11 cellular contexts compared by ENCODE assay signal in genomic region chr5:32505718-32506117, GRCh38.
A peak's percentile ranks its signal among the peaks of the same experiment; 100 is the strongest.
DNase-seq lines count a peak whose midpoint lies in the region; ATAC-seq and TF ChIP-seq lines count a peak whose summit lies in the region.
"Had no signal": no experiment of that assay in that cellular context is flagged by ENCODE, and none has a peak within 500 bp of the region (broad histone marks: within the 10 kb centered on the region; RNA-seq: fewer than 3 reads in every experiment).

No MANE protein-coding gene starts in this region.

- no peak for ATAC-seq in GM18907 (IDR thresholded peaks at IDR 0.05; ENCODE audit: unreplicated experiment)

- H3K4me1 ChIP-seq in esophagus (ENCODE audit: control insufficient read depth in 2 of 2, insufficient read depth in 2 of 2, low read length in 1 of 2) (peaks cover 0 to 7% of the 10 kb centered on the region in 2 donors), neural progenitor cell (peaks cover 41% of the 10 kb centered on the region)

- peaks cover 28% of the 10 kb centered on the region for H3K9me3 Mint-ChIP-seq in neural progenitor cell

- CTCF ChIA-PET in BJ (lab: Yijun Ruan, JAX) = interaction anchor here (1.0 to 3.1 kb wide), 4 partner anchors 9 to 84 kb away, joined by 3 to 33 read pairs (median 13); no protein-coding TSS in a partner anchor

- no peaks in the 10 kb centered on the region for H3K27me3 ChIP-seq in BJ (ENCODE audit: control insufficient read depth, insufficient read depth, low read length)
- H3K27me3 ChIP-seq in esophagus (ENCODE audit: control insufficient read depth in 1 of 2, insufficient read depth in 2 of 2, low read length in 2 of 2) = no peaks in the 10 kb centered on the region
- peaks cover 11% of the 10 kb centered on the region for H3K27me3 ChIP-seq in neural progenitor cell

- POLR2A ChIA-PET in BJ (lab: Charles Lee) = interaction anchor here (1.1 kb wide), 1 partner anchor 63 kb away, joined by 5 read pairs; no protein-coding TSS in a partner anchor

- DNase-seq in BJ (ENCODE audit: low read depth) (no peak), NCI-H2171 treated with DMSO at 0.1 percent for 48 hours (lab: John Stamatoyannopoulos, UW) (peak; percentile 94), neural progenitor cell (ENCODE audit: low spot score) (peak; percentile 16), NCI-H524 treated with DMSO at 0.1 percent for 48 hours (lab: John Stamatoyannopoulos, UW) (no peak), OCI-M2 (lab: John Stamatoyannopoulos, UW; ENCODE audit: unreplicated experiment) (no peak)
- DNase-seq in activated CD8-positive, alpha-beta memory T cell treated with anti-CD3 and anti-CD28 coated beads for 24 hours = no peak
- DNase-seq: activated CD8-positive, alpha-beta memory T cell treated with anti-CD3 and anti-CD28 coated beads, Interleukin-2, amount 50 U/mL, for 48 hours; effector CD8-positive, alpha-beta T cell; SW 1271 had no signal

- H3K79me2 ChIP-seq in neural progenitor cell (ENCODE audit: low read depth) = no peaks in the 10 kb centered on the region

- 30 to 32% methylated on average over 3 of the region's 3 CpGs for WGBS in esophagus, 2 donors

- H3K9ac ChIP-seq in neural progenitor cell = no peak overlapping the region

- H3K4me2 ChIP-seq in neural progenitor cell = peak overlapping the region; percentile 52

- H3K4me3 ChIP-seq in BJ (ENCODE audit: low read depth, low read length) (no peak overlapping the region), esophagus (ENCODE audit: low read depth in 1 of 2, low read length in 2 of 2) (no peak overlapping the region), neural progenitor cell (peak overlapping the region; percentile 2)

- H3K27ac Mint-ChIP-seq in neural progenitor cell = peak overlapping the region; percentile 91

- no peaks in the 10 kb centered on the region for H4K20me1 ChIP-seq in neural progenitor cell (ENCODE audit: low read depth)

- H3K4me3 Mint-ChIP-seq in neural progenitor cell = peak overlapping the region; percentile 62

- H3K9me3 ChIP-seq in esophagus (ENCODE audit: control insufficient read depth in 2 of 2, insufficient read depth in 1 of 2, low read depth in 1 of 2, low read length in 1 of 2) (no peaks in the 10 kb centered on the region), neural progenitor cell (ENCODE audit: low read depth) (no peaks in the 10 kb centered on the region)

- peak overlapping the region; percentile 24 to 52 for H3K27ac ChIP-seq in esophagus (ENCODE audit: low read depth in 2 of 2, low read length in 1 of 2)
- no peak overlapping the region for H3K27ac ChIP-seq in neural progenitor cell

- H3K27me3 Mint-ChIP-seq in neural progenitor cell (ENCODE audit: insufficient read depth, low read depth) = peaks cover 13% of the 10 kb centered on the region

- H3K36me3 Mint-ChIP-seq in neural progenitor cell = peaks cover 5% of the 10 kb centered on the region

- no peaks in the 10 kb centered on the region for H3K36me3 ChIP-seq in BJ (ENCODE audit: control insufficient read depth, insufficient read depth, low read length)
- no peaks in the 10 kb centered on the region for H3K36me3 ChIP-seq in esophagus (ENCODE audit: control insufficient read depth in 2 of 2, insufficient read depth in 2 of 2, low read length in 1 of 2)
- H3K36me3 ChIP-seq in neural progenitor cell = no peaks in the 10 kb centered on the region

- H3K4me1 Mint-ChIP-seq in neural progenitor cell = peaks cover 52% of the 10 kb centered on the region

- peaks cover 35% of the 10 kb centered on the region for H3F3A ChIP-seq in neural progenitor cell (ENCODE audit: low read depth)

- 0 out of 2 replicates have a peak, but pooled peaks have one; percentile 5 for TF ChIP-seq CTCF in BJ (IDR thresholded peaks at IDR 0.05; ENCODE audit: insufficient read depth, low read depth, low read length)
- no peak for TF ChIP-seq CTCF in neural progenitor cell (IDR thresholded peaks at IDR 0.05)

- peak overlapping the region; percentile 34 for H2AFZ ChIP-seq in neural progenitor cell (replicated peaks)

Comparison
In these comparisons a context has a peak if more than half of its experiments do, and no peak if none do; other contexts are left out.
1. DNase-seq: peak in NCI-H2171 treated with DMSO at 0.1 percent for 48 hours (single experiment) and neural progenitor cell (single experiment); none in BJ (single experiment), NCI-H524 treated with DMSO at 0.1 percent for 48 hours (single experiment), activated CD8-positive, alpha-beta memory T cell treated with anti-CD3 and anti-CD28 coated beads for 24 hours (single experiment) and OCI-M2 (single experiment).